ENCODE assay signal across 1 cellular context in genomic region chr9:35664531-35665470, GRCh38.
TF ChIP-seq lines count a peak whose summit lies in the region.

A gene with protein sequence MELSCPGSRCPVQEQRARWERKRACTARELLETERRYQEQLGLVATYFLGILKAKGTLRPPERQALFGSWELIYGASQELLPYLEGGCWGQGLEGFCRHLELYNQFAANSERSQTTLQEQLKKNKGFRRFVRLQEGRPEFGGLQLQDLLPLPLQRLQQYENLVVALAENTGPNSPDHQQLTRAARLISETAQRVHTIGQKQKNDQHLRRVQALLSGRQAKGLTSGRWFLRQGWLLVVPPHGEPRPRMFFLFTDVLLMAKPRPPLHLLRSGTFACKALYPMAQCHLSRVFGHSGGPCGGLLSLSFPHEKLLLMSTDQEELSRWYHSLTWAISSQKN (minus strand): TSS chr9:35665195. CDS start chr9:35665169, 26 bp downstream.

TF ChIP-seq in HEK293, 187 proteins besides CTCF, POLR2A, EP300 and RAD21 (continued from another document):
- TF ChIP-seq, protein P1, sequence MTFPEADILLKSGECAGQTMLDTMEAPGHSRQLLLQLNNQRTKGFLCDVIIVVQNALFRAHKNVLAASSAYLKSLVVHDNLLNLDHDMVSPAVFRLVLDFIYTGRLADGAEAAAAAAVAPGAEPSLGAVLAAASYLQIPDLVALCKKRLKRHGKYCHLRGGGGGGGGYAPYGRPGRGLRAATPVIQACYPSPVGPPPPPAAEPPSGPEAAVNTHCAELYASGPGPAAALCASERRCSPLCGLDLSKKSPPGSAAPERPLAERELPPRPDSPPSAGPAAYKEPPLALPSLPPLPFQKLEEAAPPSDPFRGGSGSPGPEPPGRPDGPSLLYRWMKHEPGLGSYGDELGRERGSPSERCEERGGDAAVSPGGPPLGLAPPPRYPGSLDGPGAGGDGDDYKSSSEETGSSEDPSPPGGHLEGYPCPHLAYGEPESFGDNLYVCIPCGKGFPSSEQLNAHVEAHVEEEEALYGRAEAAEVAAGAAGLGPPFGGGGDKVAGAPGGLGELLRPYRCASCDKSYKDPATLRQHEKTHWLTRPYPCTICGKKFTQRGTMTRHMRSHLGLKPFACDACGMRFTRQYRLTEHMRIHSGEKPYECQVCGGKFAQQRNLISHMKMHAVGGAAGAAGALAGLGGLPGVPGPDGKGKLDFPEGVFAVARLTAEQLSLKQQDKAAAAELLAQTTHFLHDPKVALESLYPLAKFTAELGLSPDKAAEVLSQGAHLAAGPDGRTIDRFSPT (tag by site-specific recombination; IDR thresholded peaks at IDR 0.05), result peak; percentile 80
- TF ChIP-seq KLF9 (tag by site-specific recombination; IDR thresholded peaks at IDR 0.05; ENCODE audit: low read depth) (peak; percentile 60), ZNF76 (tag by site-specific recombination; IDR thresholded peaks at IDR 0.05; ENCODE audit: borderline replicate concordance, low read depth) (peak; percentile 72; the same call in 1 of the 2 replicates), ZNF623 (tag by site-specific recombination; IDR thresholded peaks at IDR 0.05) (peak; percentile 56), ZNF514 (tag by site-specific recombination; IDR thresholded peaks at IDR 0.05) (no peak)
